Comparison of ENCODE assay signal across 17 cellular contexts in genomic region chr16:88057656-88058055, GRCh38.
A peak's percentile ranks its signal among the peaks of the same experiment; 100 is the strongest.
DNase-seq lines count a peak whose midpoint lies in the region; ATAC-seq, FAIRE-seq and TF ChIP-seq lines count a peak whose summit lies in the region.
"Had no signal": no experiment of that assay in that cellular context is flagged by ENCODE, and none has a peak within 500 bp of the region (broad histone marks: within the 10 kb centered on the region; RNA-seq: fewer than 3 reads in every experiment).

No MANE protein-coding gene starts in this region.

- H3K36me3 ChIP-seq in H1 (ENCODE audit: control insufficient read depth in 2 of 4, insufficient read depth in 4 of 4, low read length in 3 of 4): peaks cover 0 to 5% (median 0%) of the 10 kb centered on the region in 4 experiments; a peak in 2 of 8 replicates

- TF ChIP-seq EP300 in H1 (IDR thresholded peaks at IDR 0.05; ENCODE audit: borderline replicate concordance in 1 of 2, low read depth in 2 of 2, low read length in 2 of 2): no peak

- intact Hi-C loops in natural killer cell (cut with micrococcal nuclease) (no loop called here), posterior vena cava (cut with DNase I) (no loop called here)

- H2BK120ac ChIP-seq in H1 (replicated peaks; ENCODE audit: low read depth, low read length): no peak overlapping the region

- FAIRE-seq in H1 (lab: Jason Lieb, UNC): no peak
- FAIRE-seq: HTR-8/SVneo, K562 had no signal

- H3K27me3 ChIP-seq in H1 (replicated peaks in 1 of 4; ENCODE audit: control insufficient read depth in 3 of 4, extremely low read depth in 1 of 4, insufficient read depth in 3 of 4, low read length in 3 of 4): no peaks in the 10 kb centered on the region
- H3K27me3 ChIP-seq: BLaER1 treated with 17β-estradiol and CSF1 and Interleukin-3, amounts not matched to agents 10 nM and 100 nM had no signal

- no peaks in the 10 kb centered on the region for H3K79me2 ChIP-seq in H1 (ENCODE audit: control insufficient read depth in 1 of 2, insufficient read depth in 2 of 2, low read length in 2 of 2)

- H3K9ac ChIP-seq in H1 (replicated peaks in 1 of 4; ENCODE audit: extremely low read depth in 1 of 4, low read depth in 3 of 4, low read length in 3 of 4): no peak overlapping the region

- no peaks in the 10 kb centered on the region for H3K4me1 Mint-ChIP-seq in natural killer cell treated with Interleukin-12 subunit alpha and Interleukin-12 subunit beta and Interleukin-15 and Interleukin-18, amount 100 ng/mL, for 72 hours (ENCODE audit: low read depth in 2 of 2)
- no peaks in the 10 kb centered on the region for H3K4me1 Mint-ChIP-seq in natural killer cell

- H3K9me3 ChIP-seq in H1 (ENCODE audit: insufficient read depth in 2 of 2, low read depth in 1 of 2, low read length in 1 of 2): no peaks in the 10 kb centered on the region

- no peak overlapping the region for H3K4ac ChIP-seq in H1 (replicated peaks; ENCODE audit: insufficient read length, low read depth, low read length)

- H3K23ac ChIP-seq in H1 (ENCODE audit: insufficient read length): no peak overlapping the region

- no peaks in the 10 kb centered on the region for H4K20me1 ChIP-seq in H1 (replicated peaks in 1 of 2; ENCODE audit: control insufficient read depth in 1 of 2, insufficient read depth in 2 of 2, low read length in 2 of 2)

- H3K36me3 Mint-ChIP-seq in natural killer cell treated with Interleukin-12 subunit alpha and Interleukin-12 subunit beta and Interleukin-15 and Interleukin-18, amount 100 ng/mL, for 72 hours: no peaks in the 10 kb centered on the region
- no peaks in the 10 kb centered on the region for H3K36me3 Mint-ChIP-seq in natural killer cell

- no peak for TF ChIP-seq CTCF in natural killer cell (IDR thresholded peaks at IDR 0.05)
- no peak for TF ChIP-seq CTCF in H1 (IDR thresholded peaks at IDR 0.05; ENCODE audit: control extremely low read depth in 1 of 3, insufficient read depth in 1 of 3, low read depth in 1 of 3, low read length in 3 of 3)

- no peak overlapping the region for H4K5ac ChIP-seq in H1 (ENCODE audit: insufficient read length, low read depth, low read length)

- H3K56ac ChIP-seq in H1 (replicated peaks; ENCODE audit: insufficient read length, low read depth, low read length): no peak overlapping the region

- H2AK5ac ChIP-seq in H1 (ENCODE audit: low read depth, low read length): no peak overlapping the region

- H2AFZ ChIP-seq in H1 (ENCODE audit: low read length): no peak overlapping the region

- DNase-seq in natural killer cell treated with Interleukin-12 subunit alpha and Interleukin-12 subunit beta and Interleukin-15 and Interleukin-18, amount 100 ng/mL, for 72 hours (ENCODE audit: low spot score): peak; percentile 60
- DNase-seq in natural killer cell (no peak), H1 (ENCODE audit: low read depth in 1 of 2, low spot score in 2 of 2) (no peak), posterior vena cava (ENCODE audit: low spot score) (peak; percentile 73), ecto neural progenitor cell (ENCODE audit: low spot score) (no peak), SKM-1 treated with dmso at 0.1 percent for 144 hours (lab: John Stamatoyannopoulos, UW; ENCODE audit: unreplicated experiment) (no peak)
- DNase-seq: ACHN; Calu3; CD4-positive, alpha-beta T cell; DMS 273 treated with DMSO at 0.1 percent for 48 hours; GOT3; HCEC 1CT; HFFc6 had no signal

- no peak overlapping the region for H2BK12ac ChIP-seq in H1 (ENCODE audit: low read depth, low read length)

- no peak overlapping the region for H3K27ac ChIP-seq in H1 (ENCODE audit: low read depth, low read length)

- no peaks in the 10 kb centered on the region for H3K79me1 ChIP-seq in H1 (ENCODE audit: low read depth, low read length)

- H3K18ac ChIP-seq in H1 (ENCODE audit: extremely low read depth, low read length): no peak overlapping the region

- 99% methylated on average over 18 of the region's 26 CpGs; no CpG with 5 or more reads in 1 of the 2 experiments for WGBS in H1 (ENCODE audit: extremely low coverage in 1 of 2, insufficient coverage in 1 of 2, insufficient read length in 1 of 2, insufficient replicate concordance in 2 of 2, low coverage in 1 of 2, low lambda C conversion rate in 2 of 2, missing lambda C conversion rate in 1 of 2), 2 experiments

- POLR2A ChIA-PET in H1 (lab: Charles Lee; ENCODE audit: partially characterized antibody): no interaction called here

- no peak for TF ChIP-seq POLR2A in H1 (IDR thresholded peaks at IDR 0.05; ENCODE audit: control extremely low read depth in 1 of 2, low read depth in 2 of 2, low read length in 2 of 2)

- H3K4me3 ChIP-seq in H1 (ENCODE audit: extremely low read depth in 1 of 4, insufficient read depth in 2 of 4, low read depth in 3 of 4, low read length in 4 of 4): no peak overlapping the region
- H3K4me3 ChIP-seq: BLaER1 treated with 17β-estradiol and CSF1 and Interleukin-3, amounts not matched to agents 10 nM and 100 nM; K562 had no signal

- no peak overlapping the region for H3K4me2 ChIP-seq in H1 (ENCODE audit: insufficient read depth in 1 of 2, low read depth in 2 of 2, low read length in 2 of 2)
- H3K4me2 ChIP-seq: BLaER1 treated with 17β-estradiol and CSF1 and Interleukin-3, amounts not matched to agents 10 nM and 100 nM had no signal

- TF ChIP-seq RAD21 in H1 (IDR thresholded peaks at IDR 0.05 in 1 of 2, conservative IDR thresholded peaks at IDR 0.05 in 1 of 2; ENCODE audit: low read depth in 2 of 2, low read length in 2 of 2): no peak

- H3K4me3 Mint-ChIP-seq in natural killer cell treated with Interleukin-12 subunit alpha and Interleukin-12 subunit beta and Interleukin-15 and Interleukin-18, amount 100 ng/mL, for 72 hours: no peak overlapping the region
- no peak overlapping the region for H3K4me3 Mint-ChIP-seq in natural killer cell
- H3K4me3 Mint-ChIP-seq: CD4-positive, alpha-beta T cell; HFFc6 had no signal

- H4K8ac ChIP-seq in H1 (ENCODE audit: extremely low read depth, insufficient read depth, low read length): peak overlapping the region; percentile 31; the same call in 1 of the 2 replicates

- H2BK5ac ChIP-seq in H1 (ENCODE audit: low read depth, low read length): no peak overlapping the region

- ATAC-seq in natural killer cell treated with Interleukin-12 subunit alpha and Interleukin-12 subunit beta and Interleukin-15 and Interleukin-18, amount 100 ng/mL, for 72 hours: no peak
- ATAC-seq in natural killer cell (no peak), HG02981 (IDR thresholded peaks at IDR 0.05; ENCODE audit: unreplicated experiment) (no peak)
- ATAC-seq: K562 had no signal

- no peak overlapping the region for H3K14ac ChIP-seq in H1 (ENCODE audit: insufficient read length)

- peaks cover 11% of the 10 kb centered on the region; the same call in 1 of the 2 replicates for H3K23me2 ChIP-seq in H1 (ENCODE audit: low read depth, low read length)

- no peak overlapping the region for H2BK15ac ChIP-seq in H1 (ENCODE audit: low read length)

- H3K27me3 Mint-ChIP-seq in natural killer cell treated with Interleukin-12 subunit alpha and Interleukin-12 subunit beta and Interleukin-15 and Interleukin-18, amount 100 ng/mL, for 72 hours: no peaks in the 10 kb centered on the region
- no peaks in the 10 kb centered on the region for H3K27me3 Mint-ChIP-seq in natural killer cell (ENCODE audit: low read depth in 2 of 2)
- H3K27me3 Mint-ChIP-seq: CD4-positive, alpha-beta T cell had no signal

- H2BK20ac ChIP-seq in H1 (ENCODE audit: low read length): no peak overlapping the region

- CTCF ChIA-PET in H1 (lab: Charles Lee; ENCODE audit: partially characterized antibody): interaction anchor here (1.0 to 1.3 kb wide), 2 partner anchors 53 to 136 kb away, joined by 4 read pairs; no protein-coding TSS in a partner anchor

- no peaks in the 10 kb centered on the region; a peak in 1 of 7 replicates for H3K4me1 ChIP-seq in H1 (replicated peaks in 1 of 4; ENCODE audit: control insufficient read depth in 3 of 4, insufficient read depth in 4 of 4, low read length in 3 of 4)

- no peak overlapping the region for H3K27ac Mint-ChIP-seq in natural killer cell treated with Interleukin-12 subunit alpha and Interleukin-12 subunit beta and Interleukin-15 and Interleukin-18, amount 100 ng/mL, for 72 hours
- no peak overlapping the region for H3K27ac Mint-ChIP-seq in natural killer cell
- H3K27ac Mint-ChIP-seq: CD4-positive, alpha-beta T cell; HFFc6 had no signal

- H3K9me3 Mint-ChIP-seq in natural killer cell treated with Interleukin-12 subunit alpha and Interleukin-12 subunit beta and Interleukin-15 and Interleukin-18, amount 100 ng/mL, for 72 hours: no peaks in the 10 kb centered on the region
- no peaks in the 10 kb centered on the region for H3K9me3 Mint-ChIP-seq in natural killer cell
- H3K9me3 Mint-ChIP-seq: CD4-positive, alpha-beta T cell; HFFc6 had no signal

- H4K91ac ChIP-seq in H1 (replicated peaks; ENCODE audit: insufficient read length, low read length): no peak overlapping the region

TF ChIP-seq in H1, 55 proteins besides CTCF, POLR2A, EP300 and RAD21:
- TF ChIP-seq E2F6 (IDR thresholded peaks at IDR 0.05): no peak
- TF ChIP-seq TAF1 (IDR thresholded peaks at IDR 0.05; ENCODE audit: low read depth, low read length): no peak
- TF ChIP-seq CBX5 (IDR thresholded peaks at IDR 0.05; ENCODE audit: low read depth, low read length): no peak
- no peak for TF ChIP-seq TEAD4 (IDR thresholded peaks at IDR 0.05; ENCODE audit: low read depth, low read length)
- TF ChIP-seq MAFK (IDR thresholded peaks at IDR 0.05; ENCODE audit: low read depth, low read length): no peak
- no peak for TF ChIP-seq BRCA1 (IDR thresholded peaks at IDR 0.05; ENCODE audit: low read depth, low read length)
- TF ChIP-seq JUND (IDR thresholded peaks at IDR 0.05; ENCODE audit: low read length): no peak
- no peak for TF ChIP-seq GABPA (IDR thresholded peaks at IDR 0.05; ENCODE audit: borderline replicate concordance, insufficient read depth, low read length)
- no peak for TF ChIP-seq CEBPB (IDR thresholded peaks at IDR 0.05; ENCODE audit: low read depth, low read length)
- TF ChIP-seq KDM1A (IDR thresholded peaks at IDR 0.05; ENCODE audit: borderline replicate concordance, low read length): no peak
- no peak for TF ChIP-seq RFX5 (IDR thresholded peaks at IDR 0.05; ENCODE audit: borderline replicate concordance, low read depth, low read length)
- no peak for TF ChIP-seq CBX8 (IDR thresholded peaks at IDR 0.05; ENCODE audit: borderline replicate concordance, low read depth, low read length)
- no peak for TF ChIP-seq JUN (IDR thresholded peaks at IDR 0.05; ENCODE audit: low read depth, low read length)
TF ChIP-seq in H1: peak in this region for 0.

Comparison
In these comparisons a context has a peak if more than half of its experiments do, and no peak if none do; other contexts are left out.
1. DNase-seq: peak in natural killer cell treated with Interleukin-12 subunit alpha and Interleukin-12 subunit beta and Interleukin-15 and Interleukin-18, amount 100 ng/mL, for 72 hours (single experiment) and posterior vena cava (single experiment); none in natural killer cell (single experiment), H1 (0 of 2), ecto neural progenitor cell (single experiment) and SKM-1 treated with dmso at 0.1 percent for 144 hours (single experiment).